In genomic region chr18:57803119-57803969, GRCh38 we compare ENCODE assay signal across 8 cellular contexts. TPM values are rescaled to one million over a fixed set of nuclear protein-coding genes. Genes with fewer than 3 reads are reported as not detected.
DNase-seq lines count a peak whose midpoint lies in the region; ATAC-seq and TF ChIP-seq lines count a peak whose summit lies in the region.

ATP8B1 (minus strand) TSS chr18:57803315; CDS start chr18:57731807, 71,508 bp downstream.

- H3K36me3 ChIP-seq in Caco-2 (ENCODE audit: control insufficient read depth, insufficient read depth, low read length) (no peaks in the 10 kb centered on the region), iPS-20b (ENCODE audit: insufficient read depth, low read depth, low read length) (no peaks in the 10 kb centered on the region), skeletal muscle satellite cell (ENCODE audit: insufficient read depth, low read length) (peaks cover 5% of the 10 kb centered on the region)

- H3K9me3 Mint-ChIP-seq in Caco-2 (ENCODE audit: unreplicated experiment) = no peaks in the 10 kb centered on the region

- in situ Hi-C loops in T47D (cut with HindIII; ENCODE audit: low pct_unique_long_range_greater_than_20kb, low sequenced_read_pairs) = no loop called here

- peak within 1 kb of the TSS; percentile 93 for H3K4me2 ChIP-seq in skeletal muscle satellite cell (ENCODE audit: low read length)

- BruUV-seq in Caco-2 (replicated peaks; lab: Mats Ljungman, UMichigan) = no TSS peak

- H3K9me3 ChIP-seq in Caco-2 = no peaks in the 10 kb centered on the region
- H3K9me3 ChIP-seq in iPS-20b (ENCODE audit: insufficient read depth, low read depth, low read length) = no peaks in the 10 kb centered on the region
- no peaks in the 10 kb centered on the region for H3K9me3 ChIP-seq in skeletal muscle satellite cell (replicated peaks; ENCODE audit: low read length)

- peak within 1 kb of the TSS; percentile 79 for H3K4me3 ChIP-seq in Caco-2 (ENCODE audit: low read depth, low read length)
- H3K4me3 ChIP-seq in iPS-20b (ENCODE audit: low read length) = peak within 1 kb of the TSS; percentile 77
- peak within 1 kb of the TSS; percentile 94 for H3K4me3 ChIP-seq in skeletal muscle satellite cell (ENCODE audit: low read length)

- peaks cover 6% of the 10 kb centered on the region for H3K36me3 Mint-ChIP-seq in Caco-2 (ENCODE audit: insufficient read depth, unreplicated experiment)

- intact Hi-C loops in Caco-2 (cut with micrococcal nuclease; ENCODE audit: unreplicated experiment) = loop anchor here (2.0 to 5.0 kb wide), 5 partner anchors 29 to 86 kb away; no protein-coding TSS in a partner anchor

- H3K27me3 ChIP-seq in Caco-2 (replicated peaks; ENCODE audit: control insufficient read depth, insufficient read depth, low read length) (no peaks in the 10 kb centered on the region), iPS-20b (ENCODE audit: insufficient read depth, low read length) (peaks cover 84% of the 10 kb centered on the region), skeletal muscle satellite cell (ENCODE audit: control insufficient read depth, insufficient read depth, low read length) (no peaks in the 10 kb centered on the region)

- POLR2A ChIA-PET in Caco-2 (lab: Charles Lee) = interaction anchor here (0.5 to 1.1 kb wide), 3 partner anchors 31 to 867 kb away, joined by 3 to 6 read pairs (median 3); no protein-coding TSS in a partner anchor

- DNase-seq in Caco-2 = peak; percentile 93 to 95
- DNase-seq in NCI-H2029 (lab: John Stamatoyannopoulos, UW) = peak; percentile 87
- DNase-seq in T47D (ENCODE audit: low read depth in 1 of 2, low spot score in 1 of 2) = peak; percentile 72 to 96
- no peak for DNase-seq in NCI-H1930 (lab: John Stamatoyannopoulos, UW)

- ATAC-seq in GM21423 (IDR thresholded peaks at IDR 0.05; ENCODE audit: unreplicated experiment) = peak; percentile 44
- no peak for ATAC-seq in GM21576 (IDR thresholded peaks at IDR 0.05; ENCODE audit: unreplicated experiment)

- no peaks in the 10 kb centered on the region for H3K4me1 ChIP-seq in Caco-2
- no peaks in the 10 kb centered on the region for H3K4me1 ChIP-seq in iPS-20b (ENCODE audit: insufficient read depth, low read length)
- peaks cover 33% of the 10 kb centered on the region for H3K4me1 ChIP-seq in skeletal muscle satellite cell (ENCODE audit: control insufficient read depth, insufficient read depth, low read length)

- CTCF ChIA-PET in Caco-2 (lab: Charles Lee) = no interaction called here

- H3K4me1 Mint-ChIP-seq in Caco-2 (ENCODE audit: low read depth, unreplicated experiment) = peaks cover 7% of the 10 kb centered on the region

- H3K27me3 Mint-ChIP-seq in Caco-2 (ENCODE audit: insufficient read depth, unreplicated experiment) = no peaks in the 10 kb centered on the region

- TF ChIP-seq CTCF in Caco-2 (IDR thresholded peaks at IDR 0.05; ENCODE audit: insufficient read depth in 1 of 2, low read depth in 1 of 2, low read length in 1 of 2, severe bottlenecking in 1 of 2, unreplicated experiment in 1 of 2) = no peak

- H3K27ac Mint-ChIP-seq in Caco-2 (ENCODE audit: unreplicated experiment) = peak within 1 kb of the TSS; percentile 83

- H3K27ac ChIP-seq in iPS-20b (ENCODE audit: low read length) = no peak within 1 kb of the TSS

- peak within 1 kb of the TSS; percentile 81 for H3K4me3 Mint-ChIP-seq in Caco-2 (ENCODE audit: unreplicated experiment)

- H3K9ac ChIP-seq in iPS-20b (ENCODE audit: low read depth, low read length) = peak within 1 kb of the TSS; percentile 46; the same call in 1 of the 2 replicates
- peak within 1 kb of the TSS; percentile 93 for H3K9ac ChIP-seq in skeletal muscle satellite cell (ENCODE audit: low read depth, low read length)

RNA-seq across cellular contexts. Expression of gene ATP8B1, which starts in this region (rescaled TPM):
- total RNA-seq in Caco-2 (2022) = 31.6 and 32.0 TPM in 2 replicates
- 19.7 and 23.6 TPM in 2 replicates for total RNA-seq in skeletal muscle satellite cell (2012; rRNA removed)

Comparison
In these comparisons a context has a peak if more than half of its experiments do, and no peak if none do; other contexts are left out.
1. DNase-seq: peak in Caco-2 (2 of 2), NCI-H2029 (single experiment) and T47D (2 of 2); none in NCI-H1930 (0 of 2).
2. Peak in every context shown above with its lines, with median percentiles within 50 percentile points of each other: H3K4me3 ChIP-seq.